13 cellular contexts compared by ENCODE assay signal in genomic region chr15:62857411-62857853, GRCh38.
DNase-seq lines count a peak whose midpoint lies in the region; ATAC-seq and TF ChIP-seq lines count a peak whose summit lies in the region.
"Had no signal": no experiment of that assay in that cellular context is flagged by ENCODE, and none has a peak within 500 bp of the region (broad histone marks: within the 10 kb centered on the region; RNA-seq: fewer than 3 reads in every experiment).

No MANE protein-coding gene starts in this region.

- TF ChIP-seq POLR2A in tibial nerve (IDR thresholded peaks at IDR 0.05): no peak

- H3K36me3 ChIP-seq in naive thymus-derived CD4-positive, alpha-beta T cell (ENCODE audit: control insufficient read depth in 2 of 3, insufficient read depth in 3 of 3, low read length in 3 of 3): no peaks in the 10 kb centered on the region
- no peaks in the 10 kb centered on the region for H3K36me3 ChIP-seq in tibial nerve
- H3K36me3 ChIP-seq: right atrium auricular region had no signal

- no peaks in the 10 kb centered on the region for H3K9me3 ChIP-seq in naive thymus-derived CD4-positive, alpha-beta T cell (ENCODE audit: control insufficient read depth in 2 of 3, low read length in 3 of 3)
- no peaks in the 10 kb centered on the region for H3K9me3 ChIP-seq in tibial nerve
- H3K9me3 ChIP-seq: Caco-2, right atrium auricular region had no signal

- no peak overlapping the region for H3K27ac ChIP-seq in naive thymus-derived CD4-positive, alpha-beta T cell (ENCODE audit: low read depth, low read length)
- H3K27ac ChIP-seq in tibial nerve: no peak overlapping the region
- H3K27ac ChIP-seq: right atrium auricular region, VCaP had no signal

- H3K27me3 Mint-ChIP-seq in naive thymus-derived CD4-positive, alpha-beta T cell: peaks cover 11 to 28% (median 20%) of the 10 kb centered on the region in 5 donors

- CTCF ChIA-PET in naive thymus-derived CD4-positive, alpha-beta T cell (lab: Charles Lee): no interaction called here

- DNase-seq in ELF-1 (ENCODE audit: low read depth, low spot score) (peak; percentile 29), HT1080 (ENCODE audit: low read depth) (peak; percentile 30), astrocyte of the hippocampus (ENCODE audit: low read depth, low spot score) (peak; percentile 32), tibial nerve (ENCODE audit: low spot score in 2 of 2) (no peak)
- no peak for DNase-seq in naive thymus-derived CD4-positive, alpha-beta T cell
- DNase-seq: activated effector memory CD4-positive, alpha-beta T cell treated with Interleukin-2 at 50 U/mL for 16 hours; Caco-2; NCI-H187 treated with DMSO at 0.1 percent for 48 hours; NCI-H82 had no signal

- no peaks in the 10 kb centered on the region for H3K27me3 ChIP-seq in naive thymus-derived CD4-positive, alpha-beta T cell (ENCODE audit: control insufficient read depth in 2 of 2, insufficient read depth in 2 of 2, low read length in 2 of 2)
- no peaks in the 10 kb centered on the region for H3K27me3 ChIP-seq in tibial nerve
- H3K27me3 ChIP-seq: right atrium auricular region had no signal

- H3K4me3 Mint-ChIP-seq in naive thymus-derived CD4-positive, alpha-beta T cell: no peak overlapping the region

- no peak for TF ChIP-seq CTCF in tibial nerve (IDR thresholded peaks at IDR 0.05)

- H3K4me1 ChIP-seq in naive thymus-derived CD4-positive, alpha-beta T cell (ENCODE audit: control insufficient read depth in 2 of 2, insufficient read depth in 2 of 2, low read length in 2 of 2): peaks cover 0 to 12% of the 10 kb centered on the region in 2 donors
- H3K4me1 ChIP-seq in tibial nerve: peaks cover 0 to 10% (median 3%) of the 10 kb centered on the region in 4 donors
- H3K4me1 ChIP-seq: right atrium auricular region had no signal

- H3K27ac Mint-ChIP-seq in naive thymus-derived CD4-positive, alpha-beta T cell: no peak overlapping the region

- ATAC-seq in naive thymus-derived CD4-positive, alpha-beta T cell: peak; percentile 57
- ATAC-seq in HG03571 (IDR thresholded peaks at IDR 0.05; ENCODE audit: unreplicated experiment) (no peak), HG03457 (IDR thresholded peaks at IDR 0.05; ENCODE audit: unreplicated experiment) (no peak)

- no peaks in the 10 kb centered on the region for H3K36me3 Mint-ChIP-seq in naive thymus-derived CD4-positive, alpha-beta T cell

- POLR2A ChIA-PET in naive thymus-derived CD4-positive, alpha-beta T cell (lab: Charles Lee): no interaction called here

- H3K4me1 Mint-ChIP-seq in naive thymus-derived CD4-positive, alpha-beta T cell: no peaks in the 10 kb centered on the region

- intact Hi-C loops in naive thymus-derived CD4-positive, alpha-beta T cell (cut with micrococcal nuclease): no loop called here

- H3K9me3 Mint-ChIP-seq in naive thymus-derived CD4-positive, alpha-beta T cell: peaks cover 0 to 18% (median 3%) of the 10 kb centered on the region in 11 donors

- no peak overlapping the region for H3K4me3 ChIP-seq in naive thymus-derived CD4-positive, alpha-beta T cell (ENCODE audit: low read length)
- no peak overlapping the region for H3K4me3 ChIP-seq in tibial nerve
- H3K4me3 ChIP-seq: right atrium auricular region had no signal

- TF ChIP-seq EP300 in tibial nerve (IDR thresholded peaks at IDR 0.05): no peak

- 86 to 93% methylated on average over 5 of the region's 5 CpGs for WGBS in tibial nerve, 2 donors

Comparison
In these comparisons a context has a peak if more than half of its experiments do, and no peak if none do; other contexts are left out.
1. DNase-seq: peak in ELF-1 (single experiment), HT1080 (single experiment) and astrocyte of the hippocampus (single experiment); none in naive thymus-derived CD4-positive, alpha-beta T cell (0 of 9) and tibial nerve (0 of 2).